Comparison of ENCODE assay signal across 6 cellular contexts in genomic region chr10:73705506-73706072, GRCh38. TPM values are rescaled to one million over a fixed set of nuclear protein-coding genes. Genes with fewer than 3 reads are reported as not detected.
"Had no signal": no experiment of that assay in that cellular context is flagged by ENCODE, and none has a peak within 500 bp of the region (broad histone marks: within the 10 kb centered on the region; RNA-seq: fewer than 3 reads in every experiment).

No MANE protein-coding gene starts in this region.

RNA-seq across cellular contexts. Expression of gene AGAP5, which starts 7.7 kb away (rescaled TPM):
- total RNA-seq: RPMI7951 had no signal

RNA-seq across cellular contexts. Expression of gene SYNPO2L, which starts 49.8 kb away (rescaled TPM):
- total RNA-seq: HT-29, MCF 10A, OCI-LY7, Peyer's patch, RPMI7951 had no signal
- polyA plus RNA-seq: IgD-negative memory B cell had no signal
